In genomic region chr3:140580746-140581145, GRCh38 we compare ENCODE assay signal across 15 cellular contexts.
"Had no signal": no experiment of that assay in that cellular context is flagged by ENCODE, and none has a peak within 500 bp of the region (broad histone marks: within the 10 kb centered on the region; RNA-seq: fewer than 3 reads in every experiment).

No MANE protein-coding gene starts in this region.

- DNase-seq: activated CD4-positive, alpha-beta memory T cell treated with anti-CD3 and anti-CD28 coated beads for 36 hours; activated CD4-positive, alpha-beta T cell treated with anti-CD3 and anti-CD28 coated beads for 1 hour; activated naive CD8-positive, alpha-beta T cell treated with anti-CD3 and anti-CD28 coated beads, Interleukin-2, amount 10 ng/mL, durations not matched to agents 7 days and 5 days; activated T-cell treated with anti-CD3 and anti-CD28 coated beads, Interleukin-2, amount 50 U/mL, for 72 hours; anterior cingulate cortex; colonic mucosa; hippocampal formation; nephron progenitor cell; psoas muscle; sigmoid colon; stimulated activated CD4-positive, alpha-beta T cell treated with anti-CD3 and anti-CD28 coated beads, Interleukin-12 subunit alpha, Interleukin-12 subunit beta, amount 100 ng/mL, for 4 hours; stimulated activated CD4-positive, alpha-beta T cell treated with anti-CD3 and anti-CD28 coated beads, Interleukin-4, amount 100 ng/mL, for 24 hours; testis; upper lobe of right lung had no signal

- H3K4me3 ChIP-seq: cardiac muscle cell, colonic mucosa, psoas muscle, sigmoid colon, testis, upper lobe of right lung had no signal

- H3K4me1 ChIP-seq: colonic mucosa, psoas muscle, sigmoid colon, testis, upper lobe of right lung had no signal

- H3K9me3 ChIP-seq: colonic mucosa, psoas muscle, sigmoid colon, testis, upper lobe of right lung had no signal

- H3K36me3 ChIP-seq: cardiac muscle cell, colonic mucosa, sigmoid colon, upper lobe of right lung had no signal

- H3K27me3 ChIP-seq: cardiac muscle cell, colonic mucosa, sigmoid colon, testis, upper lobe of right lung had no signal

- ATAC-seq: activated T-cell treated with anti-CD3 and anti-CD28 coated beads, Interleukin-2, amount 50 U/mL, for 72 hours; psoas muscle; upper lobe of right lung had no signal

- H3K27ac ChIP-seq: cardiac muscle cell, colonic mucosa, psoas muscle, sigmoid colon, testis, upper lobe of right lung had no signal
